Comparison of ENCODE assay signal across 1 cellular context in the genomic region with DNA sequence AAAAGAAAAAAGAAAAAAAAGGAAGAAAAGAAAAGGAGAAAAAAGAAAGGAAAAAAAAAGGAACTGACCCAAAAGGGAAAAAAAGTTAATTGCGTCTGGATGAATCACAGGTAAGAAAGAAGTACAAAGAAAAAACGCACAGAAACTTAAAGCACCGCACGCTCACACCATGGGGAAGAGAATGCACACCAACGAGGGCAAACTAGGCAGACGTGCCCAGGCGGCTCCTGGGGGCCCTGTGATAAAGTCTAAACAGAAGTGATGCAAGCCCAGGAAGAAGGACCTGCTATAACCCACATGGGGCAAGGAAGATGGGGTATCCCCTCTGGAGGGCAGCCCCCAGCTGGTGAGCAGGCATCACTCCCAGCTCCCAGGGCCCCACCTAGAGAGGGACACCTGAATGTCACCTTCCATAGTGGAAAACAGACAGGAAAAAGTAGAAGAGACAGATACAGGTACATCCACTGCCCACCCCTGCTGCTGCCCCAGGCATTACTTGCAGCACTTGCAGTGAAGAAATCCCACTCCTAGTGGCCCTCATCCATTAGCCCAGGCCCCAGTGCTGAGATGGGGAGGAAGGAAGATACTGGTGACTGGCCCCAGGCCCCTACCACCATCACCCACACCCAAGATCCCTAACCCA.
TF ChIP-seq lines count a peak whose summit lies in the region.

No MANE protein-coding gene starts in this region.

TF ChIP-seq in GM23338, 12 proteins besides CTCF, POLR2A, EP300 and RAD21 (continued from another document):
- TF ChIP-seq, protein P1, sequence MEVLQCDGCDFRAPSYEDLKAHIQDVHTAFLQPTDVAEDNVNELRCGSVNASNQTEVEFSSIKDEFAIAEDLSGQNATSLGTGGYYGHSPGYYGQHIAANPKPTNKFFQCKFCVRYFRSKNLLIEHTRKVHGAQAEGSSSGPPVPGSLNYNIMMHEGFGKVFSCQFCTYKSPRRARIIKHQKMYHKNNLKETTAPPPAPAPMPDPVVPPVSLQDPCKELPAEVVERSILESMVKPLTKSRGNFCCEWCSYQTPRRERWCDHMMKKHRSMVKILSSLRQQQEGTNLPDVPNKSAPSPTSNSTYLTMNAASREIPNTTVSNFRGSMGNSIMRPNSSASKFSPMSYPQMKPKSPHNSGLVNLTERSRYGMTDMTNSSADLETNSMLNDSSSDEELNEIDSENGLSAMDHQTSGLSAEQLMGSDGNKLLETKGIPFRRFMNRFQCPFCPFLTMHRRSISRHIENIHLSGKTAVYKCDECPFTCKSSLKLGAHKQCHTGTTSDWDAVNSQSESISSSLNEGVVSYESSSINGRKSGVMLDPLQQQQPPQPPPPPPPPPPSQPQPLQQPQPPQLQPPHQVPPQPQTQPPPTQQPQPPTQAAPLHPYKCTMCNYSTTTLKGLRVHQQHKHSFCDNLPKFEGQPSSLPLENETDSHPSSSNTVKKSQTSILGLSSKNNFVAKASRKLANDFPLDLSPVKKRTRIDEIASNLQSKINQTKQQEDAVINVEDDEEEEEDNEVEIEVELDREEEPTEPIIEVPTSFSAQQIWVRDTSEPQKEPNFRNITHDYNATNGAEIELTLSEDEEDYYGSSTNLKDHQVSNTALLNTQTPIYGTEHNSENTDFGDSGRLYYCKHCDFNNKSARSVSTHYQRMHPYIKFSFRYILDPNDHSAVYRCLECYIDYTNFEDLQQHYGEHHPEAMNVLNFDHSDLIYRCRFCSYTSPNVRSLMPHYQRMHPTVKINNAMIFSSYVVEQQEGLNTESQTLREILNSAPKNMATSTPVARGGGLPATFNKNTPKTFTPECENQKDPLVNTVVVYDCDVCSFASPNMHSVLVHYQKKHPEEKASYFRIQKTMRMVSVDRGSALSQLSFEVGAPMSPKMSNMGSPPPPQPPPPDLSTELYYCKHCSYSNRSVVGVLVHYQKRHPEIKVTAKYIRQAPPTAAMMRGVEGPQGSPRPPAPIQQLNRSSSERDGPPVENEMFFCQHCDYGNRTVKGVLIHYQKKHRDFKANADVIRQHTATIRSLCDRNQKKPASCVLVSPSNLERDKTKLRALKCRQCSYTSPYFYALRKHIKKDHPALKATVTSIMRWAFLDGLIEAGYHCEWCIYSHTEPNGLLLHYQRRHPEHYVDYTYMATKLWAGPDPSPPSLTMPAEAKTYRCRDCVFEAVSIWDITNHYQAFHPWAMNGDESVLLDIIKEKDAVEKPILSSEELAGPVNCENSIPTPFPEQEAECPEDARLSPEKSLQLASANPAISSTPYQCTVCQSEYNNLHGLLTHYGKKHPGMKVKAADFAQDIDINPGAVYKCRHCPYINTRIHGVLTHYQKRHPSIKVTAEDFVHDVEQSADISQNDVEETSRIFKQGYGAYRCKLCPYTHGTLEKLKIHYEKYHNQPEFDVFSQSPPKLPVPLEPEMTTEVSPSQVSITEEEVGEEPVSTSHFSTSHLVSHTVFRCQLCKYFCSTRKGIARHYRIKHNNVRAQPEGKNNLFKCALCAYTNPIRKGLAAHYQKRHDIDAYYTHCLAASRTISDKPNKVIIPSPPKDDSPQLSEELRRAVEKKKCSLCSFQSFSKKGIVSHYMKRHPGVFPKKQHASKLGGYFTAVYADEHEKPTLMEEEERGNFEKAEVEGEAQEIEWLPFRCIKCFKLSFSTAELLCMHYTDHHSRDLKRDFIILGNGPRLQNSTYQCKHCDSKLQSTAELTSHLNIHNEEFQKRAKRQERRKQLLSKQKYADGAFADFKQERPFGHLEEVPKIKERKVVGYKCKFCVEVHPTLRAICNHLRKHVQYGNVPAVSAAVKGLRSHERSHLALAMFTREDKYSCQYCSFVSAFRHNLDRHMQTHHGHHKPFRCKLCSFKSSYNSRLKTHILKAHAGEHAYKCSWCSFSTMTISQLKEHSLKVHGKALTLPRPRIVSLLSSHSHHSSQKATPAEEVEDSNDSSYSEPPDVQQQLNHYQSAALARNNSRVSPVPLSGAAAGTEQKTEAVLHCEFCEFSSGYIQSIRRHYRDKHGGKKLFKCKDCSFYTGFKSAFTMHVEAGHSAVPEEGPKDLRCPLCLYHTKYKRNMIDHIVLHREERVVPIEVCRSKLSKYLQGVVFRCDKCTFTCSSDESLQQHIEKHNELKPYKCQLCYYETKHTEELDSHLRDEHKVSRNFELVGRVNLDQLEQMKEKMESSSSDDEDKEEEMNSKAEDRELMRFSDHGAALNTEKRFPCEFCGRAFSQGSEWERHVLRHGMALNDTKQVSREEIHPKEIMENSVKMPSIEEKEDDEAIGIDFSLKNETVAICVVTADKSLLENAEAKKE (CRISPR knock-in tag; IDR thresholded peaks at IDR 0.05): no peak
- TF ChIP-seq, protein P2, sequence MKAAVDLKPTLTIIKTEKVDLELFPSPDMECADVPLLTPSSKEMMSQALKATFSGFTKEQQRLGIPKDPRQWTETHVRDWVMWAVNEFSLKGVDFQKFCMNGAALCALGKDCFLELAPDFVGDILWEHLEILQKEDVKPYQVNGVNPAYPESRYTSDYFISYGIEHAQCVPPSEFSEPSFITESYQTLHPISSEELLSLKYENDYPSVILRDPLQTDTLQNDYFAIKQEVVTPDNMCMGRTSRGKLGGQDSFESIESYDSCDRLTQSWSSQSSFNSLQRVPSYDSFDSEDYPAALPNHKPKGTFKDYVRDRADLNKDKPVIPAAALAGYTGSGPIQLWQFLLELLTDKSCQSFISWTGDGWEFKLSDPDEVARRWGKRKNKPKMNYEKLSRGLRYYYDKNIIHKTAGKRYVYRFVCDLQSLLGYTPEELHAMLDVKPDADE (IDR thresholded peaks at IDR 0.05): no peak
- TF ChIP-seq, protein P3, sequence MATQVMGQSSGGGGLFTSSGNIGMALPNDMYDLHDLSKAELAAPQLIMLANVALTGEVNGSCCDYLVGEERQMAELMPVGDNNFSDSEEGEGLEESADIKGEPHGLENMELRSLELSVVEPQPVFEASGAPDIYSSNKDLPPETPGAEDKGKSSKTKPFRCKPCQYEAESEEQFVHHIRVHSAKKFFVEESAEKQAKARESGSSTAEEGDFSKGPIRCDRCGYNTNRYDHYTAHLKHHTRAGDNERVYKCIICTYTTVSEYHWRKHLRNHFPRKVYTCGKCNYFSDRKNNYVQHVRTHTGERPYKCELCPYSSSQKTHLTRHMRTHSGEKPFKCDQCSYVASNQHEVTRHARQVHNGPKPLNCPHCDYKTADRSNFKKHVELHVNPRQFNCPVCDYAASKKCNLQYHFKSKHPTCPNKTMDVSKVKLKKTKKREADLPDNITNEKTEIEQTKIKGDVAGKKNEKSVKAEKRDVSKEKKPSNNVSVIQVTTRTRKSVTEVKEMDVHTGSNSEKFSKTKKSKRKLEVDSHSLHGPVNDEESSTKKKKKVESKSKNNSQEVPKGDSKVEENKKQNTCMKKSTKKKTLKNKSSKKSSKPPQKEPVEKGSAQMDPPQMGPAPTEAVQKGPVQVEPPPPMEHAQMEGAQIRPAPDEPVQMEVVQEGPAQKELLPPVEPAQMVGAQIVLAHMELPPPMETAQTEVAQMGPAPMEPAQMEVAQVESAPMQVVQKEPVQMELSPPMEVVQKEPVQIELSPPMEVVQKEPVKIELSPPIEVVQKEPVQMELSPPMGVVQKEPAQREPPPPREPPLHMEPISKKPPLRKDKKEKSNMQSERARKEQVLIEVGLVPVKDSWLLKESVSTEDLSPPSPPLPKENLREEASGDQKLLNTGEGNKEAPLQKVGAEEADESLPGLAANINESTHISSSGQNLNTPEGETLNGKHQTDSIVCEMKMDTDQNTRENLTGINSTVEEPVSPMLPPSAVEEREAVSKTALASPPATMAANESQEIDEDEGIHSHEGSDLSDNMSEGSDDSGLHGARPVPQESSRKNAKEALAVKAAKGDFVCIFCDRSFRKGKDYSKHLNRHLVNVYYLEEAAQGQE (IDR thresholded peaks at IDR 0.05; ENCODE audit: unreplicated experiment): no peak
- TF ChIP-seq EZH2phosphoT487 (IDR thresholded peaks at IDR 0.05; ENCODE audit: unreplicated experiment): no peak
